ENCODE assay signal across 7 cellular contexts in the genomic region with DNA sequence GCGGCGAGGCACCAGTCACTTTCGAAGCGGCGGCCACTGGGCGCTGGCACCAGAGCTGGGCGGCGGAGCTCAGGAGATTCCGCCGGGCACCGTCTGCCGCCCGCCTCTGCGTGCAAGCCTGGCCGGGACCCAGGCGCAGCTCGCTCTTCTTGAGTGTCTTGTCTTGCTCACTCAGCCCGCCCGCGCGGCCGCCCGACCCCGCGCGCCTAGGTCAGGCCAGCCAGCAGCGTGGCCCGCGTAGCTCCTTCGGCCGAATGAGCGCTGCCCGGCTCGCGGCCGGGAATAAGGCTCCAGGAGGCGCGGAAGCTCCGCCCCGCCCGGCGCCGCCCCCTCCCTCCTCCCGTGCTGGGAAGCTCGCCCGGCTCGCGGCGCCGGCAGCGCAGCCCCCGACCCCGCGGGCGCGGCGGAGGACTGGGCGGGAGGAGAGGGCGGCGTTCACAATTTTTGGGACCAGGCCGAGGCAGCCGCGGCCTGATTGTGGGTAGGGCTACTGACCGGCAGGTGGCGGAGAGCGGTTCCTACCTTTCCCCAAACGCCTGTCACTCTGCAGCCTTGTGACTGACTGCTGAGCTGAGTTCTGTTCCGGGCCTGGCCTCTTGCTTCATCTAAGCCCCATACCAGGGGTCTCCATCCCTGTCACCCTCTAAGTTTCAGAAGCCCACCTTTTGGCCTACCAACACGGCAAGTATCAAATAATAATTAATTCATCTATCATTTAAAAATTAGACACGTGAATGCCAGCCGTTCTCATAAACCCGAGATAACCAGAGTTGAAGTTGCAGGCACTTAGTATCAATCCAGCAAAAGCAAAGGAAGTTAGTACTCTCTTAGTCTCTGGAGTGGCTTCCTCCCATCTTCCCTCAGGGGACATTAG. TPM values are rescaled to one million over a fixed set of nuclear protein-coding genes. Genes with fewer than 3 reads are reported as not detected.
DNase-seq lines count a peak whose midpoint lies in the region; ATAC-seq and TF ChIP-seq lines count a peak whose summit lies in the region.

Gene HBEGF (minus strand): TSS at position 256 of the 874 bp plus-strand sequence. CDS start 275 bp downstream, outside the sequence.

- ATAC-seq in GM18498 (IDR thresholded peaks at IDR 0.05; ENCODE audit: unreplicated experiment) = peak; percentile 79
- peak; percentile 78 for ATAC-seq in HG02588 (IDR thresholded peaks at IDR 0.05; ENCODE audit: unreplicated experiment)

- peak within 1 kb of the TSS; percentile 65 for H3K4me3 ChIP-seq in iPS-15b (ENCODE audit: low read depth, low read length)
- H3K4me3 ChIP-seq in sigmoid colon = peak within 1 kb of the TSS; percentile 54 to 78 (median 70)

- 1% methylated on average over 72 of the region's 72 CpGs for WGBS in sigmoid colon, 2 donors

- peak within 1 kb of the TSS; percentile 79 to 93 (median 86) for H3K27ac ChIP-seq in sigmoid colon

- TF ChIP-seq EP300 in sigmoid colon (IDR thresholded peaks at IDR 0.05) = no peak

- H3K36me3 ChIP-seq in iPS-15b (ENCODE audit: control insufficient read depth, insufficient read depth, low read length) = no peaks in the 10 kb centered on the region
- H3K36me3 ChIP-seq in sigmoid colon = peaks cover 0 to 6% (median 0%) of the 10 kb centered on the region in 4 donors

- intact Hi-C loops in sigmoid colon (cut with DNase I) = loop anchor here (1.0 to 10.0 kb wide), 3 partner anchors 102 to 272 kb away; partner anchors contain the start of gene CYSTM1

- peaks cover 12% of the 10 kb centered on the region for H3K27me3 ChIP-seq in iPS-15b (ENCODE audit: control insufficient read depth, insufficient read depth, low read length)
- no peaks in the 10 kb centered on the region for H3K27me3 ChIP-seq in sigmoid colon

- DNase-seq in NCI-H1105 (lab: John Stamatoyannopoulos, UW) (peak; percentile 45), T1000 (lab: John Stamatoyannopoulos, UW) (peak; percentile 72), T47D (ENCODE audit: low read depth in 1 of 2, low spot score in 1 of 2) (peak; percentile 94 to 97), sigmoid colon (peak; percentile 88)

- peak in 2 of 4 experiments; percentile 25 to 27 for TF ChIP-seq CTCF in sigmoid colon (IDR thresholded peaks at IDR 0.05)

- H3K4me1 ChIP-seq in iPS-15b (ENCODE audit: control insufficient read depth, insufficient read depth, low read length) (peaks cover 10% of the 10 kb centered on the region), sigmoid colon (peaks cover 0 to 46% (median 36%) of the 10 kb centered on the region in 4 donors)

- peak; percentile 68 to 75 for TF ChIP-seq POLR2A in sigmoid colon (IDR thresholded peaks at IDR 0.05)

- H3K9me3 ChIP-seq in iPS-15b (ENCODE audit: control insufficient read depth, insufficient read depth, low read length) (no peaks in the 10 kb centered on the region), sigmoid colon (no peaks in the 10 kb centered on the region)

- peak within 1 kb of the TSS; percentile 39 for H3K9ac ChIP-seq in iPS-15b (ENCODE audit: low read depth, low read length)

- in situ Hi-C loops in T47D (cut with HindIII; ENCODE audit: low pct_unique_long_range_greater_than_20kb, low sequenced_read_pairs) = no loop called here

RNA-seq across cellular contexts. Expression of gene HBEGF, which starts in this region (rescaled TPM):
- 10 to 100 TPM in 2 of 4 donors, 1 to 10 TPM in 2; 4.7 to 17.6 (median 10.4) TPM for total RNA-seq in sigmoid colon
- polyA plus RNA-seq in sigmoid colon = 10 to 100 TPM in 2 of 3 donors, 1 to 10 TPM in 1; 5.4 to 15.0 (median 11.6) TPM

Comparison
In these comparisons a context has a peak if more than half of its experiments do, and no peak if none do; other contexts are left out.
1. Peak in every context shown above with its lines: DNase-seq, ATAC-seq, H3K4me3 ChIP-seq and H3K27ac ChIP-seq.
2. DNase-seq: peak in every context shown above with its lines; median percentile 96 in T47D; 88 in sigmoid colon; 72 in T1000; 45 in NCI-H1105.